Comparison of ENCODE assay signal across 20 cellular contexts in the genomic region with DNA sequence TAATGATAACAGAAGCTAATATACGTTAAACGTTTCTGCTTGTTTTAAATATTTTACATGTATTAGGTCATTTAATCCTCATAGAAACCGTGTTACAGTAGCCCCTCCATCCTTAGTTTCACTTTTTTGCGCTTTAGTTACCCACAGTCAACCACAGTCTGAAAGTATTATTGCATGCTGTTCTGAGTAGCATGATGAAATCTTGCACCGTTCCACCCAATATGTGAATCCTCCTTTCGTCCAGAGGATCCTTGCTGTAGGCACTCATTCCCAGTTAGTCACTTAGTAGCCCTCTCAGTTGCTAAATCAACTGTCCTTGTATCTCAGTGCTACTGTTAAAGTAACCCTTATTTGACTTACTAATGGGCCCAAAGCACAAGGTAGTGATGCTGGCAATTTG.
DNase-seq lines count a peak whose midpoint lies in the region; TF ChIP-seq lines count a peak whose summit lies in the region.
"Had no signal": no experiment of that assay in that cellular context is flagged by ENCODE, and none has a peak within 500 bp of the region (broad histone marks: within the 10 kb centered on the region; RNA-seq: fewer than 3 reads in every experiment).

No MANE protein-coding gene starts in this region.

- no peak overlapping the region for H3K4me3 ChIP-seq in fibroblast of the aortic adventitia (ENCODE audit: low read depth, low read length)
- H3K4me3 ChIP-seq: left lung had no signal

- TF ChIP-seq CTCF in fibroblast of the aortic adventitia (IDR thresholded peaks at IDR 0.05; ENCODE audit: insufficient read depth, low read length): no peak

- in situ Hi-C loops in SK-MEL-5 (cut with HindIII; ENCODE audit: low pct_unique_long_range_greater_than_20kb, low sequenced_read_pairs): no loop called here

- DNase-seq in NOMO-1 (lab: John Stamatoyannopoulos, UW; ENCODE audit: unreplicated experiment in 2 of 2): peak; percentile 7
- no peak for DNase-seq in NOMO-1 treated with dmso at 0.1 percent for 144 hours (lab: John Stamatoyannopoulos, UW; ENCODE audit: unreplicated experiment)
- DNase-seq in SK-MEL-5 (ENCODE audit: low read depth, low spot score): peak; percentile 47
- peak; percentile 68 for DNase-seq in fibroblast of the aortic adventitia (ENCODE audit: low read depth)
- no peak for DNase-seq in epidermal melanocyte (ENCODE audit: insufficient read length, low spot score)
- no peak for DNase-seq in C1 segment of cervical spinal cord (lab: John Stamatoyannopoulos, UW)
- no peak for DNase-seq in activated CD4-positive, alpha-beta T cell treated with anti-CD3 and anti-CD28 coated beads for 48 hours
- DNase-seq in GM03348 (ENCODE audit: low spot score): no peak
- DNase-seq: activated CD4-positive, alpha-beta T cell treated with anti-CD3 and anti-CD28 coated beads for 1 hour; activated CD8-positive, alpha-beta T cell treated with anti-CD3 and anti-CD28 coated beads for 36 hours; activated naive CD4-positive, alpha-beta T cell treated with anti-CD3 and anti-CD28 coated beads, Interleukin-2, amount 50 U/mL, for 16 hours; GDM1; Kasumi-1; left lung; NCI-H1694; NCI-H526; RPMI8226; SK-N-SH; stimulated activated CD4-positive, alpha-beta T cell treated with anti-CD3 and anti-CD28 coated beads, Interleukin-15, amount 100 ng/mL, for 24 hours; stimulated activated naive CD4-positive, alpha-beta T cell treated with Interleukin-2 at 50 U/mL for 16 hours had no signal

Comparison
In these comparisons a context has a peak if more than half of its experiments do, and no peak if none do; other contexts are left out.
1. DNase-seq: peak in NOMO-1 (2 of 2), SK-MEL-5 (single experiment) and fibroblast of the aortic adventitia (single experiment); none in NOMO-1 treated with dmso at 0.1 percent for 144 hours (single experiment), epidermal melanocyte (single experiment), C1 segment of cervical spinal cord (0 of 14), activated CD4-positive, alpha-beta T cell treated with anti-CD3 and anti-CD28 coated beads for 48 hours (single experiment) and GM03348 (single experiment).